ENCODE assay signal across 8 cellular contexts in genomic region chr19:49876422-49877019, GRCh38. TPM values are rescaled to one million over a fixed set of nuclear protein-coding genes. Genes with fewer than 3 reads are reported as not detected.
DNase-seq lines count a peak whose midpoint lies in the region; ATAC-seq and TF ChIP-seq lines count a peak whose summit lies in the region.

No MANE protein-coding gene starts in this region.

- CTCF ChIA-PET in T-cell (lab: Charles Lee): interaction anchor here in 1 of 2 donors (0.9 kb wide), 1 partner anchor 9 kb away, joined by 5 read pairs; the partner anchor contains the start of gene PNKP

- no peak for TF ChIP-seq CTCF in GM13976 (IDR thresholded peaks at IDR 0.05; ENCODE audit: borderline replicate concordance, control extremely low read depth, extremely low read depth, insufficient read depth, missing control alignments)
- TF ChIP-seq CTCF in right atrium auricular region (IDR thresholded peaks at IDR 0.05): no peak
- TF ChIP-seq CTCF in vagina (IDR thresholded peaks at IDR 0.05): no peak

- H3K27ac ChIP-seq in right atrium auricular region (peak overlapping the region; percentile 98), vagina (peak overlapping the region; percentile 99)

- intact Hi-C loops in vagina (cut with DNase I): loop anchor here (5.0 kb wide), 1 partner anchor 109 kb away; the partner anchor contains the start of gene AP2A1

- no peaks in the 10 kb centered on the region for H3K27me3 ChIP-seq in right atrium auricular region
- no peaks in the 10 kb centered on the region for H3K27me3 ChIP-seq in vagina

- in situ Hi-C loops in GM13976 (cut with MboI; ENCODE audit: low sequenced_read_pairs, unreplicated experiment): no loop called here

- no peak overlapping the region for H3K4me3 Mint-ChIP-seq in T-cell

- ATAC-seq in HG02852 (IDR thresholded peaks at IDR 0.05; ENCODE audit: unreplicated experiment) (peak; percentile 41), T-cell (replicated peaks in 1 of 4) (peak; percentile 62 to 67 (median 65))

- peaks cover 0 to 28% of the 10 kb centered on the region in 2 donors for H3K4me1 ChIP-seq in right atrium auricular region
- H3K4me1 ChIP-seq in vagina: peaks cover 32% of the 10 kb centered on the region

- no peaks in the 10 kb centered on the region for H3K9me3 Mint-ChIP-seq in T-cell

- DNase-seq in GM13976 (ENCODE audit: low spot score) (peak; percentile 89), NCI-H146 treated with DMSO at 0.1 percent for 48 hours (lab: John Stamatoyannopoulos, UW; ENCODE audit: unreplicated experiment) (peak; percentile 98), T-cell (peak; percentile 93 to 98 (median 97)), amygdala (lab: John Stamatoyannopoulos, UW) (peak; percentile 94 to 100 (median 97)), right atrium auricular region (ENCODE audit: low spot score) (peak; percentile 99), putamen (ENCODE audit: low spot score) (peak; percentile 99), vagina (ENCODE audit: extremely low spot score in 2 of 2) (peak in 1 of 2 donors; percentile 99)

- peaks cover 12% of the 10 kb centered on the region for H3K36me3 Mint-ChIP-seq in T-cell

- no peaks in the 10 kb centered on the region for H3K9me3 ChIP-seq in right atrium auricular region
- no peaks in the 10 kb centered on the region for H3K9me3 ChIP-seq in vagina

- H3K4me3 ChIP-seq in right atrium auricular region: peak overlapping the region; percentile 90 to 91
- peak overlapping the region; percentile 80 to 98 for H3K4me3 ChIP-seq in vagina

- H3K4me1 Mint-ChIP-seq in T-cell: peaks cover 24 to 36% (median 34%) of the 10 kb centered on the region in 3 donors

- peak in 1 of 2 donors; percentile 1 for TF ChIP-seq POLR2A in vagina (IDR thresholded peaks at IDR 0.05)

- no peak overlapping the region for H3K27ac Mint-ChIP-seq in T-cell

- POLR2A ChIA-PET in T-cell (lab: Charles Lee): interaction anchor here in 1 of 2 donors (1.1 kb wide), 1 partner anchor 8 kb away, joined by 6 read pairs; the partner anchor contains the start of gene PNKP

- no peaks in the 10 kb centered on the region for H3K27me3 Mint-ChIP-seq in T-cell

- H3K36me3 ChIP-seq in right atrium auricular region: peaks cover 15% of the 10 kb centered on the region
- H3K36me3 ChIP-seq in vagina: peaks cover 0 to 27% of the 10 kb centered on the region in 2 donors

RNA-seq across cellular contexts. Expression of gene AKT1S1, which starts 0.6 kb away (rescaled TPM):
- total RNA-seq in T-cell: 10 to 100 TPM; 13.3 to 24.9 (median 21.4) TPM
- total RNA-seq in right atrium auricular region: 10 to 100 TPM; 20.6 to 25.8 TPM
- total RNA-seq in vagina: 16.9 TPM

RNA-seq across cellular contexts. Expression of gene TBC1D17, which starts 1.0 kb away (rescaled TPM):
- total RNA-seq in T-cell (100 to 1,000 TPM in 1 of 5 donors, 10 to 100 TPM in 4; 46.5 to 102 (median 88.6) TPM), right atrium auricular region (10 to 100 TPM; 20.4 to 27.5 TPM), vagina (34.9 TPM)

RNA-seq across cellular contexts. Expression of gene PNKP, which starts 9.1 kb away (rescaled TPM):
- total RNA-seq in T-cell (100 to 1,000 TPM; 129 to 209 (median 193) TPM), right atrium auricular region (10 to 100 TPM; 29.2 to 32.5 TPM), vagina (40.3 TPM)

RNA-seq across cellular contexts. Expression of gene IL4I1, which starts 20.2 kb away (rescaled TPM):
- total RNA-seq in T-cell (10 to 100 TPM in 1 of 5 donors, 1 to 10 TPM in 4; 2.0 to 12.4 (median 4.0) TPM), right atrium auricular region (under 1 TPM in 1 of 2 donors, not detected in 1; 0.43 TPM), vagina (not detected)

RNA-seq across cellular contexts. Expression of gene PTOV1, which starts 25.6 kb away (rescaled TPM):
- total RNA-seq in T-cell (100 to 1,000 TPM; 149 to 165 (median 156) TPM), right atrium auricular region (10 to 100 TPM; 64.6 to 81.0 TPM), vagina (109 TPM)
